15 cellular contexts compared by ENCODE assay signal in the genomic region with DNA sequence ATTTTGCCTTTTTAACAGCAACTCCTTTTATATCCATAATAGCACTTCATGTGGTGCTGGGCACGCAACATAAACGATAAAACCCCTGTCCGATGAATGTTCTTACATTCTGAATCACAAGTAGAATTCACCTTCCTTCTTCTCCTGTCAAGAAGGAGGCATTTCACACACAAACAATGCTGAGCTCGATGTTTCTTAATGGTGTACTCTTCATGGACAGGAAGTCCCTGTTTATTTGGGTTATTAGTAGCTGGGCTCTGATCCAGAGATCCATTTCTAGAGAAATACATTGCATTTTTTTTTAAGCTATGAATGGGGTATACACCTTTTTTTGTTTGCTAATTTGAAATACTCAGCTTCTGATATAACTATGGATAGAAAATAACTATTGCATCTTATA.
"Had no signal": no experiment of that assay in that cellular context is flagged by ENCODE, and none has a peak within 500 bp of the region (broad histone marks: within the 10 kb centered on the region; RNA-seq: fewer than 3 reads in every experiment).

No MANE protein-coding gene starts in this region.

- H3K4me3 Mint-ChIP-seq: activated naive CD4-positive, alpha-beta T cell treated with anti-CD3 and anti-CD28 coated beads, Interleukin-2, amount 10 ng/mL, durations not matched to agents 7 days and 5 days; activated T-helper 17 cell treated with anti-CD3 and anti-CD28 coated beads, Interleukin-2, amount 50 U/mL, for 72 hours; naive thymus-derived CD4-positive, alpha-beta T cell; T-helper 2 cell treated with Interferon-gamma antibody and Interleukin-4, amounts not matched to agents 5 μg/mL and 100 μg/mL, for 36 hours had no signal

- H3K9me3 Mint-ChIP-seq: activated naive CD4-positive, alpha-beta T cell treated with anti-CD3 and anti-CD28 coated beads, Interleukin-2, amount 10 ng/mL, durations not matched to agents 7 days and 5 days; activated T-helper 17 cell treated with anti-CD3 and anti-CD28 coated beads, Interleukin-2, amount 50 U/mL, for 72 hours; naive thymus-derived CD4-positive, alpha-beta T cell; T-helper 2 cell treated with Interferon-gamma antibody and Interleukin-4, amounts not matched to agents 5 μg/mL and 100 μg/mL, for 36 hours had no signal

- H3K27ac Mint-ChIP-seq: activated naive CD4-positive, alpha-beta T cell treated with anti-CD3 and anti-CD28 coated beads, Interleukin-2, amount 10 ng/mL, durations not matched to agents 7 days and 5 days; activated T-helper 17 cell treated with anti-CD3 and anti-CD28 coated beads, Interleukin-2, amount 50 U/mL, for 72 hours; T-helper 2 cell treated with Interferon-gamma antibody and Interleukin-4, amounts not matched to agents 5 μg/mL and 100 μg/mL, for 36 hours had no signal

- H3K27me3 Mint-ChIP-seq: activated naive CD4-positive, alpha-beta T cell treated with anti-CD3 and anti-CD28 coated beads, Interleukin-2, amount 10 ng/mL, durations not matched to agents 7 days and 5 days; activated T-helper 17 cell treated with anti-CD3 and anti-CD28 coated beads, Interleukin-2, amount 50 U/mL, for 72 hours; naive thymus-derived CD4-positive, alpha-beta T cell had no signal

- H3K4me1 Mint-ChIP-seq: activated T-helper 17 cell treated with anti-CD3 and anti-CD28 coated beads, Interleukin-2, amount 50 U/mL, for 72 hours had no signal

- H3K4me3 ChIP-seq: cardiac muscle cell, left lung, mucosa of descending colon, tibial nerve, uterus had no signal

- H3K36me3 Mint-ChIP-seq: activated naive CD4-positive, alpha-beta T cell treated with anti-CD3 and anti-CD28 coated beads, Interleukin-2, amount 10 ng/mL, durations not matched to agents 7 days and 5 days; naive thymus-derived CD4-positive, alpha-beta T cell had no signal

- DNase-seq: activated CD4-positive, alpha-beta T cell treated with anti-CD3 and anti-CD28 coated beads, Interleukin-2, amount 50 U/mL, for 1 hour; activated naive CD4-positive, alpha-beta T cell treated with anti-CD3 and anti-CD28 coated beads, Interleukin-2, amount 10 ng/mL, durations not matched to agents 7 days and 5 days; islet precursor cell; left lung; mucosa of descending colon; naive thymus-derived CD4-positive, alpha-beta T cell; posterior cingulate gyrus; retina; stimulated activated naive CD4-positive, alpha-beta T cell; uterus had no signal

- ATAC-seq: activated CD4-positive, CD25-positive, alpha-beta regulatory T cell treated with anti-CD3 and anti-CD28 coated beads, Interleukin-2, amount 50 U/mL, for 24 hours; activated T-helper 17 cell treated with anti-CD3 and anti-CD28 coated beads, Interleukin-2, amount 50 U/mL, for 72 hours; left lung; mucosa of descending colon; naive thymus-derived CD4-positive, alpha-beta T cell had no signal
